ENCODE assay signal across 9 cellular contexts in genomic region chr11:3795131-3796092, GRCh38. TPM values are rescaled to one million over a fixed set of nuclear protein-coding genes. Genes with fewer than 3 reads are reported as not detected.
DNase-seq lines count a peak whose midpoint lies in the region; ATAC-seq, FAIRE-seq and TF ChIP-seq lines count a peak whose summit lies in the region.
"Had no signal": no experiment of that assay in that cellular context is flagged by ENCODE, and none has a peak within 500 bp of the region (broad histone marks: within the 10 kb centered on the region; RNA-seq: fewer than 3 reads in every experiment).

No MANE protein-coding gene starts in this region.

- no peak for DNase-seq in heart left ventricle
- no peak for DNase-seq in Right ventricle myocardium superior
- DNase-seq in K562 (ENCODE audit: extremely low read depth in 1 of 4, low spot score in 3 of 4) = no peak
- no peak for DNase-seq in mesenchymal stem cell
- DNase-seq in upper lobe of right lung = no peak
- DNase-seq in NCI-H1417 (lab: John Stamatoyannopoulos, UW) = no peak
- DNase-seq in UCSD-AML1 (lab: John Stamatoyannopoulos, UW; ENCODE audit: unreplicated experiment) = no peak
- DNase-seq: stimulated activated CD8-positive, alpha-beta memory T cell treated with anti-CD3 and anti-CD28 coated beads, Interleukin-4, amount 100 ng/mL, for 48 hours had no signal

- no peak overlapping the region for H2AK5ac ChIP-seq in mesenchymal stem cell (ENCODE audit: low read length, severe bottlenecking)

- H2AFZ ChIP-seq in K562 (ENCODE audit: low read depth, low read length) = no peak overlapping the region
- H2AFZ ChIP-seq in mesenchymal stem cell (ENCODE audit: low read depth, low read length) = no peak overlapping the region

- CTCF ChIA-PET in K562 (lab: Yijun Ruan, JAX; ENCODE audit: low intra/inter-chr PET ratio) = no interaction called here

- BruUV-seq in K562 (replicated peaks; lab: Mats Ljungman, UMichigan) = no TSS peak

- H3K9ac ChIP-seq in K562 (ENCODE audit: insufficient read depth in 1 of 2, low read depth in 2 of 2, low read length in 2 of 2) = peak overlapping the region in 1 of 2 experiments; percentile 97; a peak in 3 of 4 replicates
- H3K9ac ChIP-seq in mesenchymal stem cell (ENCODE audit: low read length) = peak overlapping the region; percentile 99

- no peak overlapping the region for H3K4ac ChIP-seq in mesenchymal stem cell (ENCODE audit: low read depth in 1 of 2, low read length in 2 of 2)

- peak overlapping the region; percentile 96 for H3K4me2 ChIP-seq in K562 (ENCODE audit: insufficient read depth, low read length)
- no peak overlapping the region for H3K4me2 ChIP-seq in mesenchymal stem cell (ENCODE audit: low read length, poor library complexity, severe bottlenecking)

- no peak overlapping the region for H2BK12ac ChIP-seq in mesenchymal stem cell (ENCODE audit: low read length in 2 of 2)

- TF ChIP-seq CTCF in heart left ventricle (IDR thresholded peaks at IDR 0.05) (no peak), K562 (IDR thresholded peaks at IDR 0.05 in 2 of 3, conservative IDR thresholded peaks at IDR 0.05 in 1 of 3; ENCODE audit: insufficient read depth in 2 of 3, low read depth in 1 of 3, low read length in 3 of 3) (no peak), upper lobe of right lung (IDR thresholded peaks at IDR 0.05) (no peak)

- no peak overlapping the region for H3K18ac ChIP-seq in mesenchymal stem cell (ENCODE audit: low read depth in 1 of 2, low read length in 2 of 2)

- H3K4me1 ChIP-seq in heart left ventricle = peaks cover 7 to 36% (median 22%) of the 10 kb centered on the region in 12 donors
- peaks cover 7 to 22% of the 10 kb centered on the region in 2 experiments for H3K4me1 ChIP-seq in K562 (replicated peaks in 1 of 2; ENCODE audit: control insufficient read depth in 2 of 2, insufficient read depth in 2 of 2, low read length in 2 of 2)
- H3K4me1 ChIP-seq in mesenchymal stem cell (ENCODE audit: control insufficient read depth, insufficient read depth, low read depth, low read length) = peaks cover 2% of the 10 kb centered on the region
- peaks cover 22% of the 10 kb centered on the region for H3K4me1 ChIP-seq in upper lobe of right lung

- H2BK15ac ChIP-seq in mesenchymal stem cell (ENCODE audit: low read depth, poor library complexity, severe bottlenecking) = no peak overlapping the region

- intact Hi-C loops in heart left ventricle (cut with DNase I) = loop anchor here in 3 of 10 donors (2.0 to 5.0 kb wide), 2 partner anchors 45 to 47 kb away; partner anchors contain the start of gene RHOG (in 3 of the 3)
- intact Hi-C loops in Right ventricle myocardium superior (cut with DNase I) = no loop called here
- intact Hi-C loops in K562 (cut with micrococcal nuclease) = no loop called here
- intact Hi-C loops in upper lobe of right lung (cut with DNase I) = no loop called here

- 72 to 81% (median 74%) methylated on average over 8 of the region's 8 CpGs for WGBS in heart left ventricle, 4 donors
- WGBS in K562 (ENCODE audit: insufficient coverage, low coverage, missing lambda C conversion rate) = 63% methylated on average over 8 of the region's 8 CpGs
- WGBS in mesenchymal stem cell = 93% methylated on average over 4 of the region's 8 CpGs

- ATAC-seq in heart left ventricle (no peak), Right ventricle myocardium superior (ENCODE audit: poor library complexity) (no peak), K562 (no peak), upper lobe of right lung (no peak), GM19023 (IDR thresholded peaks at IDR 0.05; ENCODE audit: unreplicated experiment) (no peak)

- peaks cover 7% of the 10 kb centered on the region; the same call in 1 of the 2 replicates for H4K20me1 ChIP-seq in K562 (replicated peaks; ENCODE audit: control insufficient read depth, insufficient read depth, low read length)

- no peak overlapping the region for H3K14ac ChIP-seq in mesenchymal stem cell (ENCODE audit: low read length in 2 of 2)

- H4K91ac ChIP-seq in mesenchymal stem cell (ENCODE audit: low read length) = no peak overlapping the region

- H3K9me1 ChIP-seq in K562 (ENCODE audit: control insufficient read depth, insufficient read depth, low read length) = no peaks in the 10 kb centered on the region

- TF ChIP-seq POLR2A in heart left ventricle (IDR thresholded peaks at IDR 0.05) = no peak
- no peak for TF ChIP-seq POLR2A in K562 (conservative IDR thresholded peaks at IDR 0.05)

- H3K36me3 ChIP-seq in heart left ventricle (peaks cover 0 to 46% (median 32%) of the 10 kb centered on the region in 9 donors), K562 (ENCODE audit: control insufficient read depth, insufficient read depth, low read length) (peaks cover 53% of the 10 kb centered on the region), mesenchymal stem cell (ENCODE audit: control insufficient read depth in 1 of 2, insufficient read depth in 2 of 2, low read depth in 1 of 2, low read length in 2 of 2) (peaks cover 28 to 33% of the 10 kb centered on the region in 2 experiments), upper lobe of right lung (peaks cover 24% of the 10 kb centered on the region)

- POLR2A ChIA-PET in K562 (lab: Yijun Ruan, JAX) = interaction anchor here (0.7 to 2.5 kb wide), 5 partner anchors 9 to 42 kb away, joined by 3 to 11 read pairs (median 3); no protein-coding TSS in a partner anchor

- in situ Hi-C loops in K562 (cut with MboI) = no loop called here

- peak overlapping the region in 11 of 12 donors; percentile 69 to 100 (median 88) for H3K4me3 ChIP-seq in heart left ventricle
- peak overlapping the region; percentile 86 for H3K4me3 ChIP-seq in K562
- peak overlapping the region in 1 of 2 experiments; percentile 97 for H3K4me3 ChIP-seq in mesenchymal stem cell (ENCODE audit: insufficient read depth in 1 of 2, low read depth in 1 of 2, low read length in 2 of 2)
- peak overlapping the region; percentile 89 for H3K4me3 ChIP-seq in upper lobe of right lung

- no peak for FAIRE-seq in K562 (lab: Jason Lieb, UNC)

- H3K27me3 ChIP-seq in heart left ventricle (no peaks in the 10 kb centered on the region), K562 (ENCODE audit: control insufficient read depth in 2 of 2, insufficient read depth in 2 of 2, low read length in 2 of 2) (no peaks in the 10 kb centered on the region), mesenchymal stem cell (ENCODE audit: control insufficient read depth in 1 of 2, insufficient read depth in 1 of 2, low read length in 2 of 2) (no peaks in the 10 kb centered on the region), upper lobe of right lung (no peaks in the 10 kb centered on the region)

- TF ChIP-seq RAD21 in K562 (CRISPR knock-in tag; conservative IDR thresholded peaks at IDR 0.05 in 1 of 2, IDR thresholded peaks at IDR 0.05 in 1 of 2) = no peak

- H3K27ac ChIP-seq in heart left ventricle (peak overlapping the region in 9 of 12 donors; percentile 5 to 99 (median 94)), K562 (ENCODE audit: extremely low read depth, low read depth, low read length) (peak overlapping the region; percentile 94), mesenchymal stem cell (ENCODE audit: low read length, poor library complexity, severe bottlenecking) (no peak overlapping the region), upper lobe of right lung (no peak overlapping the region)

- H2BK120ac ChIP-seq in mesenchymal stem cell (ENCODE audit: low read depth, low read length) = no peak overlapping the region

- H3K23ac ChIP-seq in mesenchymal stem cell (ENCODE audit: low read length in 2 of 2) = no peak overlapping the region

- H3K79me1 ChIP-seq in mesenchymal stem cell (replicated peaks; ENCODE audit: low read length, poor library complexity, severe bottlenecking) = peaks cover 3% of the 10 kb centered on the region

- no peak overlapping the region for H2BK5ac ChIP-seq in mesenchymal stem cell (ENCODE audit: low read depth, low read length, poor library complexity, severe bottlenecking)

- no peaks in the 10 kb centered on the region for H3K9me3 ChIP-seq in heart left ventricle
- H3K9me3 ChIP-seq in K562 (replicated peaks; ENCODE audit: control insufficient read depth, insufficient read depth, low read depth, low read length) = no peaks in the 10 kb centered on the region
- no peaks in the 10 kb centered on the region for H3K9me3 ChIP-seq in mesenchymal stem cell (ENCODE audit: control insufficient read depth, low read length)
- no peaks in the 10 kb centered on the region for H3K9me3 ChIP-seq in upper lobe of right lung

- peaks cover 73% of the 10 kb centered on the region for H3K79me2 ChIP-seq in K562 (ENCODE audit: control insufficient read depth, insufficient read depth, low read length)

- H4K8ac ChIP-seq in mesenchymal stem cell (ENCODE audit: low read length) = no peak overlapping the region

- no peak for TF ChIP-seq EP300 in K562 (IDR thresholded peaks at IDR 0.05; ENCODE audit: low read length)

RNA-seq across cellular contexts. Expression of gene NUP98, which starts 1.9 kb away (rescaled TPM):
- total RNA-seq in heart left ventricle (10 to 100 TPM; 36.0 to 77.9 (median 46.2) TPM), Right ventricle myocardium superior (43.2 TPM), K562 (2014; rRNA removed) (143 TPM in 2 replicates), K562 (2014; rRNA removed; fragmentation: Illumina TruSeq; extraction: Trizol) (116 and 118 TPM in 2 replicates), K562 (2015; rRNA removed; fragmentation: Illumina TruSeq; extraction: Trizol) (164 and 182 TPM in 2 replicates), K562 (2021) (122 and 130 TPM in 2 replicates), upper lobe of right lung (80.5 TPM)
- polyA plus RNA-seq in heart left ventricle (10 to 100 TPM; 13.2 to 25.4 TPM), K562 (2011; rRNA removed) (132 and 146 TPM in 2 replicates), K562 (2014; fragmentation: Illumina TruSeq; extraction: Trizol) (196 and 197 TPM in 2 replicates), K562 (2014; fragmentation: Nextera tagmentation; extraction: Ambion mirVana) (10 to 100 TPM; 45.1 to 60.8 TPM), K562 (2014; rRNA removed) (128 and 131 TPM in 2 replicates)
- total RNA-seq in K562 (2011; cell fraction: chromatin; rRNA removed; ENCODE audit: low replicate concordance) = 342 and 546 TPM in 2 replicates
- 195 and 218 TPM in 2 replicates for total RNA-seq in K562 (2011; cell fraction: nucleolus; rRNA removed)
- total RNA-seq in K562 (2011; cell fraction: nucleoplasm; rRNA removed) = 297 and 312 TPM in 2 replicates
- polyA plus RNA-seq in K562 (2011; cell fraction: cytosol; rRNA removed) = 259 and 340 TPM in 2 replicates
- polyA plus RNA-seq in K562 (2011; cell fraction: nucleus; rRNA removed) = 203 and 273 TPM in 2 replicates
- 80.8 and 90.3 TPM in 2 replicates for polyA plus RNA-seq in K562 (2012)
- polyA minus RNA-seq in K562 (2011; rRNA and poly(A)+ RNA removed) = 279 and 376 TPM in 2 replicates
- polyA minus RNA-seq in K562 (2011; cell fraction: cytosol; rRNA and poly(A)+ RNA removed) = 161 and 183 TPM in 2 replicates
- polyA minus RNA-seq in K562 (2011; cell fraction: nucleus; rRNA and poly(A)+ RNA removed) = 94.9 and 145 TPM in 2 replicates
- polyA plus RNA-seq in mesenchymal stem cell (2013, experiment 1 of 2) = 39.3 TPM
- polyA plus RNA-seq in mesenchymal stem cell (2013, experiment 2 of 2) = 37.2 TPM

RNA-seq across cellular contexts. Expression of gene PGAP2, which starts 12.9 kb away (rescaled TPM):
- 10 to 100 TPM; 17.6 to 31.7 (median 23.3) TPM for total RNA-seq in heart left ventricle
- polyA plus RNA-seq in heart left ventricle = 10 to 100 TPM; 12.9 to 17.3 TPM
- total RNA-seq in Right ventricle myocardium superior = 26.8 TPM
- total RNA-seq in K562 (2011; cell fraction: chromatin; rRNA removed; ENCODE audit: low replicate concordance) = 52.9 and 128 TPM in 2 replicates
- total RNA-seq in K562 (2011; cell fraction: nucleolus; rRNA removed) = 70.0 and 81.9 TPM in 2 replicates
- total RNA-seq in K562 (2011; cell fraction: nucleoplasm; rRNA removed) = 77.8 and 87.7 TPM in 2 replicates
- total RNA-seq in K562 (2014; rRNA removed) = 17.9 and 26.9 TPM in 2 replicates
- 18.4 and 20.2 TPM in 2 replicates for total RNA-seq in K562 (2014; rRNA removed; fragmentation: Illumina TruSeq; extraction: Trizol)
- 20.6 and 22.7 TPM in 2 replicates for total RNA-seq in K562 (2015; rRNA removed; fragmentation: Illumina TruSeq; extraction: Trizol)
- 35.2 and 38.0 TPM in 2 replicates for total RNA-seq in K562 (2021)
- polyA plus RNA-seq in K562 (2011; rRNA removed) = 47.2 and 57.2 TPM in 2 replicates
- 61.2 and 89.0 TPM in 2 replicates for polyA plus RNA-seq in K562 (2011; cell fraction: cytosol; rRNA removed)
- polyA plus RNA-seq in K562 (2011; cell fraction: nucleus; rRNA removed) = 177 and 185 TPM in 2 replicates
- polyA plus RNA-seq in K562 (2012) = 38.5 and 43.9 TPM in 2 replicates
- polyA plus RNA-seq in K562 (2014; fragmentation: Illumina TruSeq; extraction: Trizol) = 46.4 and 49.7 TPM in 2 replicates
- polyA plus RNA-seq in K562 (2014; fragmentation: Nextera tagmentation; extraction: Ambion mirVana) = 10 to 100 TPM; 33.7 to 40.0 TPM
- 31.8 and 34.9 TPM in 2 replicates for polyA plus RNA-seq in K562 (2014; rRNA removed)
- 32.7 and 40.7 TPM in 2 replicates for polyA minus RNA-seq in K562 (2011; rRNA and poly(A)+ RNA removed)
- 16.9 and 30.9 TPM in 2 replicates for polyA minus RNA-seq in K562 (2011; cell fraction: cytosol; rRNA and poly(A)+ RNA removed)
- 18.3 and 23.0 TPM in 2 replicates for polyA minus RNA-seq in K562 (2011; cell fraction: nucleus; rRNA and poly(A)+ RNA removed)
- 16.4 TPM for polyA plus RNA-seq in mesenchymal stem cell (2013, experiment 1 of 2)
- 15.1 TPM for polyA plus RNA-seq in mesenchymal stem cell (2013, experiment 2 of 2)
- 25.0 TPM for total RNA-seq in upper lobe of right lung

RNA-seq across cellular contexts. Expression of gene RHOG, which starts 45.3 kb away (rescaled TPM):
- total RNA-seq in heart left ventricle (10 to 100 TPM; 17.9 to 69.1 (median 30.1) TPM), Right ventricle myocardium superior (22.3 TPM), K562 (2014; rRNA removed) (80.3 and 117 TPM in 2 replicates), K562 (2014; rRNA removed; fragmentation: Illumina TruSeq; extraction: Trizol) (34.7 and 43.6 TPM in 2 replicates), K562 (2015; rRNA removed; fragmentation: Illumina TruSeq; extraction: Trizol) (70.0 and 71.8 TPM in 2 replicates), K562 (2021) (157 and 162 TPM in 2 replicates), upper lobe of right lung (65.6 TPM)
- polyA plus RNA-seq in heart left ventricle (10 to 100 TPM; 23.0 to 50.4 TPM), K562 (2011; rRNA removed) (112 and 121 TPM in 2 replicates), K562 (2014; fragmentation: Illumina TruSeq; extraction: Trizol) (153 and 223 TPM in 2 replicates), K562 (2014; fragmentation: Nextera tagmentation; extraction: Ambion mirVana) (10 to 100 TPM; 22.6 to 36.8 TPM), K562 (2014; rRNA removed) (134 and 159 TPM in 2 replicates)
- total RNA-seq in K562 (2011; cell fraction: chromatin; rRNA removed; ENCODE audit: low replicate concordance) = 27.7 and 100.0 TPM in 2 replicates
- total RNA-seq in K562 (2011; cell fraction: nucleolus; rRNA removed) = 89.7 and 100 TPM in 2 replicates
- total RNA-seq in K562 (2011; cell fraction: nucleoplasm; rRNA removed) = 70.6 and 86.3 TPM in 2 replicates
- 199 and 423 TPM in 2 replicates for polyA plus RNA-seq in K562 (2011; cell fraction: cytosol; rRNA removed)
- polyA plus RNA-seq in K562 (2011; cell fraction: nucleus; rRNA removed) = 55.6 and 75.5 TPM in 2 replicates
- polyA plus RNA-seq in K562 (2012) = 177 and 217 TPM in 2 replicates
- polyA minus RNA-seq in K562 (2011; rRNA and poly(A)+ RNA removed) = 68.0 and 101 TPM in 2 replicates
- 169 and 173 TPM in 2 replicates for polyA minus RNA-seq in K562 (2011; cell fraction: cytosol; rRNA and poly(A)+ RNA removed)
- 39.9 and 49.1 TPM in 2 replicates for polyA minus RNA-seq in K562 (2011; cell fraction: nucleus; rRNA and poly(A)+ RNA removed)
- polyA plus RNA-seq in mesenchymal stem cell (2013, experiment 1 of 2) = 77.1 TPM
- 76.9 TPM for polyA plus RNA-seq in mesenchymal stem cell (2013, experiment 2 of 2)

Comparison
In these comparisons a context has a peak if more than half of its experiments do, and no peak if none do; other contexts are left out.
1. H3K27ac ChIP-seq: peak in heart left ventricle (9 of 12) and K562 (single experiment); none in mesenchymal stem cell (single experiment) and upper lobe of right lung (single experiment).